29 cellular contexts compared by ENCODE assay signal in the genomic region with DNA sequence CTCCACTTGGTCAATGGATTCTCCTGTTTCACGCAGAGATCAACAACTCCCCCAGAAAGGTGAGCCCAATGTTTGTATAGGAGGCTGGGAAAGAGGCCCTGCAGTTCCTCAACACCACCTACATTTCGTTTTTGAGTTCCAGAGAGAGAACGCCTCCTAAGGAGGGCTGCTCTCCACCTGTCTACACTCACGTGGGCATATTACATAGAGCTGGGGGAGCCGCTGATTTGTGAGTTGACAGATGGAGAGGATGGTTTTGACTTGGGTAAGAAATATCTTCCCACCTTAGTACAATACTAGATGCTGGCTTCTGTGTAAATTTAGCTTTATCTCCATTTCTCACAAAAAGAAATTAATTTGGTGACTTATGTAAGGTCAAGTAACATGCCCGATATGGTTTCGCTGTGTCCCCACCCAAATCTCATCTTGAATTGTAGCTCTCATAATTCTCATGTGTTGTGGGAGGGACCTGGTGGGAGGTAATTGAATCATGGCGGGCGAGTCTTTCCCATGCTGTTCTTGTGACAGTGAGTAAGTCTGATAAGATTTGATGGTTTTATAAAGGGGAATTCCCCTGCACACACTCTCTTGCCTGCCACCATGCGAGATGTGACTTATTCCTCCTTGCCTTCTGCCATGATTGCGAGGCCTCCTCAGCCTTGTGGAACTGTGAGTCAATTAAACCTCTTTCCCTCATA.
"Had no signal": no experiment of that assay in that cellular context is flagged by ENCODE, and none has a peak within 500 bp of the region (broad histone marks: within the 10 kb centered on the region; RNA-seq: fewer than 3 reads in every experiment).

No MANE protein-coding gene starts in this region.

- H3K4me2 ChIP-seq: SK-N-SH had no signal

- ATAC-seq: activated T-cell treated with anti-CD3 and anti-CD28 coated beads, Interleukin-2, amount 50 U/mL, for 4 hours; PC-3 had no signal

- H3K27me3 ChIP-seq: cardiac muscle cell, Peyer's patch, SJSA1 had no signal

- H3K9me3 Mint-ChIP-seq: activated T-cell treated with anti-CD3 and anti-CD28 coated beads, Interleukin-2, amount 50 U/mL, for 4 hours; T-helper 1 cell treated with Interleukin-12 subunit alpha and Interleukin-12 subunit beta and Interleukin-4 antibody, amounts not matched to agents 30 μg/mL and 1 μg/mL, for 36 hours; T-helper 2 cell treated with Interferon-gamma antibody and Interleukin-4, amounts not matched to agents 5 μg/mL and 100 μg/mL, for 36 hours had no signal

- H3K27ac Mint-ChIP-seq: activated CD4-positive, alpha-beta memory T cell treated with anti-CD3 and anti-CD28 coated beads for 36 hours; activated naive CD8-positive, alpha-beta T cell treated with anti-CD3 and anti-CD28 coated beads for 36 hours; T-helper 1 cell treated with Interleukin-12 subunit alpha and Interleukin-12 subunit beta and Interleukin-4 antibody, amounts not matched to agents 30 μg/mL and 1 μg/mL, for 36 hours; T-helper 2 cell treated with Interferon-gamma antibody and Interleukin-4, amounts not matched to agents 5 μg/mL and 100 μg/mL, for 36 hours had no signal

- H3K27ac ChIP-seq: cardiac muscle cell, Peyer's patch, SJSA1 had no signal

- DNase-seq: activated CD4-positive, alpha-beta memory T cell treated with anti-CD3 and anti-CD28 coated beads for 36 hours; activated CD4-positive, alpha-beta T cell treated with anti-CD3 and anti-CD28 coated beads, Interleukin-2, amount 50 U/mL, for 1 hour; activated CD8-positive, alpha-beta memory T cell treated with anti-CD3 and anti-CD28 coated beads, Interleukin-2, amount 50 U/mL, for 4 hours; activated effector memory CD4-positive, alpha-beta T cell treated with anti-CD3 and anti-CD28 coated beads, Interleukin-2, amount 50 U/mL, for 16 hours; activated naive CD4-positive, alpha-beta T cell; activated naive CD4-positive, alpha-beta T cell treated with anti-CD3 and anti-CD28 coated beads, Interleukin-2, amount 50 U/mL, for 16 hours; activated naive CD8-positive, alpha-beta T cell treated with anti-CD3 and anti-CD28 coated beads for 36 hours; activated T-cell treated with anti-CD3 and anti-CD28 coated beads for 4 hours; activated T-cell treated with anti-CD3 and anti-CD28 coated beads, Interleukin-2, amount 50 U/mL, for 4 hours; amniotic stem cell; aorta; cerebellar nuclear complex; Karpas-422; NCI-H1048; NCI-H1436 treated with DMSO at 0.1 percent for 48 hours; NCI-H1694 treated with DMSO at 0.1 percent for 48 hours; NCI-H2029; NCI-H345; NCI-H524 treated with DMSO at 0.1 percent for 48 hours; NK-92 treated with Interleukin-12 subunit alpha and Interleukin-12 subunit beta, amount 100 ng/mL, for 24 hours; PC-3; Peyer's patch; RPMI8226; SHP77 treated with DMSO at 0.1 percent for 48 hours; SK-N-SH had no signal

- H3K4me1 ChIP-seq: Peyer's patch had no signal

- H3K9ac ChIP-seq: SK-N-SH had no signal

- H3K36me3 ChIP-seq: cardiac muscle cell, Peyer's patch, SJSA1 had no signal

- H3K36me3 Mint-ChIP-seq: activated CD4-positive, alpha-beta memory T cell treated with anti-CD3 and anti-CD28 coated beads for 36 hours; activated naive CD8-positive, alpha-beta T cell treated with anti-CD3 and anti-CD28 coated beads for 36 hours had no signal

- H3K27me3 Mint-ChIP-seq: activated CD4-positive, alpha-beta memory T cell treated with anti-CD3 and anti-CD28 coated beads for 36 hours had no signal

- H3K9me3 ChIP-seq: Peyer's patch, SJSA1, SK-N-SH had no signal

- H3K4me3 Mint-ChIP-seq: activated CD4-positive, alpha-beta memory T cell treated with anti-CD3 and anti-CD28 coated beads for 36 hours; activated naive CD8-positive, alpha-beta T cell treated with anti-CD3 and anti-CD28 coated beads for 36 hours; activated T-cell treated with anti-CD3 and anti-CD28 coated beads, Interleukin-2, amount 50 U/mL, for 4 hours; T-helper 1 cell treated with Interleukin-12 subunit alpha and Interleukin-12 subunit beta and Interleukin-4 antibody, amounts not matched to agents 30 μg/mL and 1 μg/mL, for 36 hours; T-helper 2 cell treated with Interferon-gamma antibody and Interleukin-4, amounts not matched to agents 5 μg/mL and 100 μg/mL, for 36 hours had no signal

- H3K4me3 ChIP-seq: cardiac muscle cell, Peyer's patch, SJSA1 had no signal

- H3K4me1 Mint-ChIP-seq: activated naive CD8-positive, alpha-beta T cell treated with anti-CD3 and anti-CD28 coated beads for 36 hours had no signal
